ENCODE assay signal across 14 cellular contexts in genomic region chr3:123658118-123658859, GRCh38.
DNase-seq lines count a peak whose midpoint lies in the region; ATAC-seq and TF ChIP-seq lines count a peak whose summit lies in the region.
"Had no signal": no experiment of that assay in that cellular context is flagged by ENCODE, and none has a peak within 500 bp of the region (broad histone marks: within the 10 kb centered on the region; RNA-seq: fewer than 3 reads in every experiment).

No MANE protein-coding gene starts in this region.

- H3K27me3 ChIP-seq in ascending aorta = no peaks in the 10 kb centered on the region
- H3K27me3 ChIP-seq in gastrocnemius medialis = no peaks in the 10 kb centered on the region
- H3K27me3 ChIP-seq: SJCRH30 had no signal

- H3K4me1 ChIP-seq in ascending aorta (peaks cover 40 to 77% of the 10 kb centered on the region in 2 donors), gastrocnemius medialis (peaks cover 36 to 56% of the 10 kb centered on the region in 2 donors)

- TF ChIP-seq POLR2A in gastrocnemius medialis (IDR thresholded peaks at IDR 0.05) = no peak

- no peak for TF ChIP-seq CTCF in ascending aorta (IDR thresholded peaks at IDR 0.05)
- no peak for TF ChIP-seq CTCF in gastrocnemius medialis (IDR thresholded peaks at IDR 0.05 in 4 of 5, conservative IDR thresholded peaks at IDR 0.05 in 1 of 5)

- DNase-seq in EH (ENCODE audit: low read depth) = peak; percentile 92
- DNase-seq in ascending aorta (ENCODE audit: low spot score in 2 of 2) = peak; percentile 53 to 94
- peak; percentile 67 for DNase-seq in cardiac septum (ENCODE audit: low spot score)
- peak; percentile 46 to 72 for DNase-seq in gastrocnemius medialis
- DNase-seq in GDM1 (lab: John Stamatoyannopoulos, UW) = no peak
- DNase-seq in NCI-H526 (lab: John Stamatoyannopoulos, UW) = no peak
- DNase-seq in NCI-H187 (lab: John Stamatoyannopoulos, UW) = no peak
- DNase-seq: activated CD4-positive, alpha-beta memory T cell treated with anti-CD3 and anti-CD28 coated beads, Interleukin-2, amount 10 ng/mL, durations not matched to agents 7 days and 5 days; CD4-positive, alpha-beta T cell; islet precursor cell; NCI-H1417 treated with DMSO at 0.1 percent for 48 hours; retina; SJCRH30 had no signal

- intact Hi-C loops in ascending aorta (cut with DNase I) = no loop called here
- intact Hi-C loops in cardiac septum (cut with DNase I) = no loop called here
- intact Hi-C loops in gastrocnemius medialis (cut with DNase I; ENCODE audit: low total_unique reads) = loop anchor here (10.0 kb wide), 1 partner anchor 327 kb away; no protein-coding TSS in a partner anchor

- in situ Hi-C loops in gastrocnemius medialis (cut with MboI; ENCODE audit: low sequenced_read_pairs in 4 of 4) = loop anchor here in 1 of 4 donors (10.0 kb wide), 1 partner anchor 57 kb away; no protein-coding TSS in a partner anchor

- H3K9me3 ChIP-seq in ascending aorta = no peaks in the 10 kb centered on the region
- H3K9me3 ChIP-seq in gastrocnemius medialis = no peaks in the 10 kb centered on the region
- H3K9me3 ChIP-seq: SJCRH30 had no signal

- peak; percentile 57 to 77 for ATAC-seq in gastrocnemius medialis
- no peak for ATAC-seq in GM21390 (IDR thresholded peaks at IDR 0.05; ENCODE audit: unreplicated experiment)

- H3K4me3 ChIP-seq in ascending aorta (no peak overlapping the region), gastrocnemius medialis (no peak overlapping the region)
- H3K4me3 ChIP-seq: SJCRH30 had no signal

- H3K36me3 ChIP-seq in ascending aorta (peaks cover 38 to 55% of the 10 kb centered on the region in 2 donors), gastrocnemius medialis (no peaks in the 10 kb centered on the region)
- H3K36me3 ChIP-seq: SJCRH30 had no signal

- H3K27ac ChIP-seq in ascending aorta (peak overlapping the region; percentile 85 to 96), gastrocnemius medialis (peak overlapping the region; percentile 12 to 56 (median 50))
- H3K27ac ChIP-seq: SJCRH30 had no signal

Comparison
In these comparisons a context has a peak if more than half of its experiments do, and no peak if none do; other contexts are left out.
1. DNase-seq: peak in EH (single experiment), ascending aorta (2 of 2), cardiac septum (single experiment) and gastrocnemius medialis (2 of 2); none in GDM1 (single experiment), NCI-H526 (0 of 2) and NCI-H187 (0 of 2).